In the genomic region with DNA sequence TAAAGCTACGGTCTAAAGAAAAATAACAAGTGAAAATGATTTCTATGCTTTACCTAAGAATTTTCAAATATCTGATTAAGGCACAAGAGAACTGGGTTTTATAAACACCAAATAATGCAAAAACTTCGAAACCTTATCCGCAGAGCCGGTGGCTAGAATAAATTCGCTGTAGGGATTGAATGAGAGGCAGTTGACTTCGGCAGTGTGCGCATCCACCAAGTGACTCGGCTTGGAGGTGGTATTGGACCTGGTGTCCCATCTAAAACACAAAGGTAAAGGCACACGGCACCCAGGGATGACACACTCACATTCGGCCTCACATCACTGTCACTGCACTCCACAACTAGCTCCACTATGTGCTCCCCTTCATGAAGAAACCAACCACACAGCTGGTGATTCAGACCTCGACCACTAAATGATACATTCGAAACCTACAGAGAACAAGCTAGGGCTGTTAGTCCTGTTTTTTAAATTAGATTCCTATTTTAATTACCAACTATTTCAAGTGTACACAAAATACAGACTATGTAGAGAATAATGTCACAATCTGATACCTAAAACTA, we compare ENCODE assay signal across 1 cellular context.
TF ChIP-seq lines count a peak whose summit lies in the region.

No MANE protein-coding gene starts in this region.

TF ChIP-seq in H1, 55 proteins besides CTCF, POLR2A, EP300 and RAD21:
- TF ChIP-seq CHD2 (IDR thresholded peaks at IDR 0.05; ENCODE audit: low read length) (no peak), POLR2AphosphoS5 (IDR thresholded peaks at IDR 0.05; ENCODE audit: low read depth, low read length) (no peak), GABPA (IDR thresholded peaks at IDR 0.05; ENCODE audit: borderline replicate concordance, insufficient read depth, low read length) (no peak), RBBP5 (IDR thresholded peaks at IDR 0.05; ENCODE audit: borderline replicate concordance, low read depth, low read length) (no peak), BACH1 (IDR thresholded peaks at IDR 0.05; ENCODE audit: low read length) (no peak), SAP30 (IDR thresholded peaks at IDR 0.05; ENCODE audit: insufficient read depth, insufficient replicate concordance, low read length) (no peak), BCL11A (IDR thresholded peaks at IDR 0.05; ENCODE audit: low read depth in 2 of 2, low read length in 2 of 2) (no peak), CBX5 (IDR thresholded peaks at IDR 0.05; ENCODE audit: low read depth, low read length) (no peak), HDAC2 (IDR thresholded peaks at IDR 0.05; ENCODE audit: borderline replicate concordance in 1 of 2, low read depth in 2 of 2, low read length in 2 of 2) (no peak), SP1 (IDR thresholded peaks at IDR 0.05; ENCODE audit: low read depth, low read length) (no peak), SIX5 (IDR thresholded peaks at IDR 0.05; ENCODE audit: low read depth, low read length) (no peak), ASH2L (IDR thresholded peaks at IDR 0.05; ENCODE audit: low read length) (no peak), HDAC6 (IDR thresholded peaks at IDR 0.05; ENCODE audit: low read depth, low read length) (no peak)
- TF ChIP-seq, protein P1, sequence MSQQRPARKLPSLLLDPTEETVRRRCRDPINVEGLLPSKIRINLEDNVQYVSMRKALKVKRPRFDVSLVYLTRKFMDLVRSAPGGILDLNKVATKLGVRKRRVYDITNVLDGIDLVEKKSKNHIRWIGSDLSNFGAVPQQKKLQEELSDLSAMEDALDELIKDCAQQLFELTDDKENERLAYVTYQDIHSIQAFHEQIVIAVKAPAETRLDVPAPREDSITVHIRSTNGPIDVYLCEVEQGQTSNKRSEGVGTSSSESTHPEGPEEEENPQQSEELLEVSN (IDR thresholded peaks at IDR 0.05), result no peak
